37 cellular contexts compared by ENCODE assay signal in genomic region chr12:122665759-122666158, GRCh38. TPM values are rescaled to one million over a fixed set of nuclear protein-coding genes. Genes with fewer than 3 reads are reported as not detected.
A peak's percentile ranks its signal among the peaks of the same experiment; 100 is the strongest.
DNase-seq lines count a peak whose midpoint lies in the region; ATAC-seq, FAIRE-seq and TF ChIP-seq lines count a peak whose summit lies in the region.
"Had no signal": no experiment of that assay in that cellular context is flagged by ENCODE, and none has a peak within 500 bp of the region (broad histone marks: within the 10 kb centered on the region; RNA-seq: fewer than 3 reads in every experiment).

No MANE protein-coding gene starts in this region.

- no peaks in the 10 kb centered on the region for H3K4me1 ChIP-seq in HEK293 (ENCODE audit: control insufficient read depth, insufficient read depth, low read length)
- no peaks in the 10 kb centered on the region; a peak in 1 of 5 replicates for H3K4me1 ChIP-seq in K562 (replicated peaks in 1 of 2; ENCODE audit: control insufficient read depth in 2 of 2, insufficient read depth in 2 of 2, low read length in 2 of 2)
- H3K4me1 ChIP-seq: BE2C; BLaER1; BLaER1 treated with 17β-estradiol and CSF1 and Interleukin-3, amounts not matched to agents 10 nM and 100 nM; Caco-2 had no signal

- TF ChIP-seq EP300 in K562 (IDR thresholded peaks at IDR 0.05; ENCODE audit: low read length), result no peak

- no peaks in the 10 kb centered on the region for H3K9me3 ChIP-seq in HEK293 (ENCODE audit: control insufficient read depth, insufficient read depth, low read depth, low read length)
- H3K9me3 ChIP-seq in K562 (replicated peaks; ENCODE audit: control insufficient read depth, insufficient read depth, low read depth, low read length), result no peaks in the 10 kb centered on the region
- H3K9me3 ChIP-seq: A549; BE2C; BLaER1; BLaER1 treated with 17β-estradiol and CSF1 and Interleukin-3, amounts not matched to agents 10 nM and 100 nM; Caco-2 had no signal

- 36% methylated on average over 4 of the region's 5 CpGs for WGBS in K562 (ENCODE audit: insufficient coverage, low coverage, missing lambda C conversion rate)

- no TSS peak for BruUV-seq in K562 (replicated peaks; lab: Mats Ljungman, UMichigan)

- H3K27me3 ChIP-seq in K562 (ENCODE audit: control insufficient read depth in 2 of 2, insufficient read depth in 2 of 2, low read length in 2 of 2), result peaks cover 0 to 7% of the 10 kb centered on the region in 2 experiments; a peak in 1 of 5 replicates
- H3K27me3 ChIP-seq: BE2C; BLaER1; BLaER1 treated with 17β-estradiol and CSF1 and Interleukin-3, amounts not matched to agents 10 nM and 100 nM had no signal

- ATAC-seq in K562, result no peak
- ATAC-seq: A549; CD8-positive, alpha-beta T cell had no signal

- no peaks in the 10 kb centered on the region for H4K20me1 ChIP-seq in K562 (replicated peaks; ENCODE audit: control insufficient read depth, insufficient read depth, low read length)
- H4K20me1 ChIP-seq: BLaER1; BLaER1 treated with 17β-estradiol and CSF1 and Interleukin-3, amounts not matched to agents 10 nM and 100 nM had no signal

- H3K4me3 ChIP-seq in HEK293 (ENCODE audit: low read depth, low read length) (no peak overlapping the region), K562 (no peak overlapping the region)
- H3K4me3 ChIP-seq: A549; BLaER1; BLaER1 treated with 17β-estradiol and CSF1 and Interleukin-3, amounts not matched to agents 10 nM and 100 nM had no signal

- no peak for TF ChIP-seq RAD21 in K562 (CRISPR knock-in tag; conservative IDR thresholded peaks at IDR 0.05 in 1 of 2, IDR thresholded peaks at IDR 0.05 in 1 of 2)

- H3K36me3 ChIP-seq in HEK293 (ENCODE audit: control insufficient read depth in 2 of 2, insufficient read depth in 1 of 2, low read length in 2 of 2), result no peaks in the 10 kb centered on the region
- H3K36me3 ChIP-seq in K562 (ENCODE audit: control insufficient read depth, insufficient read depth, low read length), result no peaks in the 10 kb centered on the region
- H3K36me3 ChIP-seq: BE2C; BLaER1; BLaER1 treated with 17β-estradiol and CSF1 and Interleukin-3, amounts not matched to agents 10 nM and 100 nM had no signal

- DNase-seq in K562 (ENCODE audit: extremely low read depth in 1 of 4, low spot score in 3 of 4), result no peak
- DNase-seq in NCI-H748 (lab: John Stamatoyannopoulos, UW; ENCODE audit: unreplicated experiment), result no peak
- no peak for DNase-seq in NCI-H446 (lab: John Stamatoyannopoulos, UW)
- DNase-seq: 8988T; ACHN; AML-193; BE2C; C1 segment of cervical spinal cord; Caco-2; Calu3; CD4-positive, alpha-beta memory T cell; CD4-positive, alpha-beta T cell; CD4-positive, CD25-positive, alpha-beta regulatory T cell; CD8-positive, alpha-beta memory T cell; CD8-positive, alpha-beta T cell; COR-L47; DMS 273 treated with DMSO at 0.1 percent for 48 hours; DMS153; DMS53; DMS79; DMS79 treated with DMSO at 0.1 percent for 48 hours; DND-41; EL had no signal

- H3K9ac ChIP-seq in K562 (ENCODE audit: insufficient read depth in 1 of 2, low read depth in 2 of 2, low read length in 2 of 2), result no peak overlapping the region
- H3K9ac ChIP-seq: BLaER1; BLaER1 treated with 17β-estradiol and CSF1 and Interleukin-3, amounts not matched to agents 10 nM and 100 nM had no signal

- in situ Hi-C loops in K562 (cut with MboI), result no loop called here

- no peak for FAIRE-seq in K562 (lab: Jason Lieb, UNC)
- FAIRE-seq: A204.1, A549, D721Med had no signal

- H3K4me2 ChIP-seq in K562 (ENCODE audit: insufficient read depth, low read length), result no peak overlapping the region
- H3K4me2 ChIP-seq: A549; BLaER1; BLaER1 treated with 17β-estradiol and CSF1 and Interleukin-3, amounts not matched to agents 10 nM and 100 nM had no signal

- no peaks in the 10 kb centered on the region for H3K9me1 ChIP-seq in K562 (ENCODE audit: control insufficient read depth, insufficient read depth, low read length)

- intact Hi-C loops in K562 (cut with micrococcal nuclease), result no loop called here

- H2AFZ ChIP-seq in K562 (ENCODE audit: low read depth, low read length), result no peak overlapping the region

- POLR2A ChIA-PET in HEK293 (lab: Yijun Ruan, JAX) (no interaction called here), K562 (lab: Yijun Ruan, JAX) (interaction anchor here (0.6 to 0.7 kb wide), 4 partner anchors 8 to 716 kb away, joined by 3 read pairs; no protein-coding TSS in a partner anchor)

- H3K79me2 ChIP-seq in K562 (ENCODE audit: control insufficient read depth, insufficient read depth, low read length), result no peaks in the 10 kb centered on the region

- no peak for TF ChIP-seq POLR2A in K562 (conservative IDR thresholded peaks at IDR 0.05)

- CTCF ChIA-PET in HEK293 (lab: Yijun Ruan, JAX), result interaction anchor here (0.7 kb wide), 1 partner anchor 1660 kb away, joined by 4 read pairs; no protein-coding TSS in a partner anchor
- CTCF ChIA-PET in K562 (lab: Yijun Ruan, JAX; ENCODE audit: low intra/inter-chr PET ratio), result no interaction called here

- H3K27ac ChIP-seq in HEK293 (ENCODE audit: extremely low read depth, low read depth, low read length) (no peak overlapping the region), K562 (ENCODE audit: extremely low read depth, low read depth, low read length) (no peak overlapping the region)
- H3K27ac ChIP-seq: 22Rv1; A549; BLaER1; BLaER1 treated with 17β-estradiol and CSF1 and Interleukin-3, amounts not matched to agents 10 nM and 100 nM; C4-2B had no signal

- TF ChIP-seq CTCF in HEK293 (tag by site-specific recombination; IDR thresholded peaks at IDR 0.05) (no peak), K562 (IDR thresholded peaks at IDR 0.05 in 2 of 3, conservative IDR thresholded peaks at IDR 0.05 in 1 of 3; ENCODE audit: insufficient read depth in 2 of 3, low read depth in 1 of 3, low read length in 3 of 3) (no peak)

TF ChIP-seq in HEK293, 187 proteins besides CTCF, POLR2A, EP300 and RAD21:
- TF ChIP-seq ZBTB17 (tag by site-specific recombination; IDR thresholded peaks at IDR 0.05) (peak; percentile 59), SCRT2 (tag by site-specific recombination; IDR thresholded peaks at IDR 0.05) (no peak), ZNF146 (tag by site-specific recombination; IDR thresholded peaks at IDR 0.05) (peak; percentile 93)

TF ChIP-seq in K562, 482 proteins besides CTCF, POLR2A, EP300 and RAD21 (continues in another document):
- TF ChIP-seq ZNF584 (CRISPR knock-in tag; IDR thresholded peaks at IDR 0.05; ENCODE audit: low read depth) (no peak), ZNF79 (CRISPR knock-in tag; IDR thresholded peaks at IDR 0.05; ENCODE audit: low read depth) (no peak), ZNF121 (CRISPR knock-in tag; conservative IDR thresholded peaks at IDR 0.05) (peak; percentile 12; the same call in 1 of the 2 replicates), HNRNPL (IDR thresholded peaks at IDR 0.05; ENCODE audit: low read depth, low read length) (no peak), MED1 (CRISPR knock-in tag; IDR thresholded peaks at IDR 0.05; ENCODE audit: borderline replicate concordance) (no peak), ZNF146 (CRISPR knock-in tag; IDR thresholded peaks at IDR 0.05; ENCODE audit: unreplicated experiment) (peak; percentile 95), MAFF (IDR thresholded peaks at IDR 0.05; ENCODE audit: low read length) (no peak), HSF4 (CRISPR knock-in tag; IDR thresholded peaks at IDR 0.05; ENCODE audit: borderline replicate concordance) (no peak)

RNA-seq across cellular contexts. Expression of gene HCAR2, which starts 37.4 kb away (rescaled TPM):
- not detected in 2 replicates for total RNA-seq in K562 (2011; cell fraction: chromatin; rRNA removed; ENCODE audit: low replicate concordance)
- total RNA-seq in K562 (2011; cell fraction: nucleolus; rRNA removed), result not detected in 2 replicates
- total RNA-seq in K562 (2011; cell fraction: nucleoplasm; rRNA removed), result not detected in 2 replicates
- total RNA-seq in K562 (2014; rRNA removed), result not detected in 2 replicates
- total RNA-seq in K562 (2014; rRNA removed; fragmentation: Illumina TruSeq; extraction: Trizol), result not detected in 2 replicates
- total RNA-seq in K562 (2015; rRNA removed; fragmentation: Illumina TruSeq; extraction: Trizol), result not detected in 2 replicates
- total RNA-seq in K562 (2021), result not detected in 2 replicates
- not detected in 2 replicates for polyA plus RNA-seq in K562 (2011; rRNA removed)
- not detected in 2 replicates for polyA plus RNA-seq in K562 (2011; cell fraction: cytosol; rRNA removed)
- not detected in 2 replicates for polyA plus RNA-seq in K562 (2011; cell fraction: nucleus; rRNA removed)
- polyA plus RNA-seq in K562 (2012), result not detected in 2 replicates
- polyA plus RNA-seq in K562 (2014; fragmentation: Illumina TruSeq; extraction: Trizol), result not detected in 2 replicates
- polyA plus RNA-seq in K562 (2014; fragmentation: Nextera tagmentation; extraction: Ambion mirVana), result not detected
- not detected in 2 replicates for polyA plus RNA-seq in K562 (2014; rRNA removed)
- polyA minus RNA-seq in K562 (2011; rRNA and poly(A)+ RNA removed), result not detected in 2 replicates
- not detected in 2 replicates for polyA minus RNA-seq in K562 (2011; cell fraction: cytosol; rRNA and poly(A)+ RNA removed)
- not detected in 2 replicates for polyA minus RNA-seq in K562 (2011; cell fraction: nucleus; rRNA and poly(A)+ RNA removed)
- total RNA-seq: A172; B cell; Calu3; CD4-positive, alpha-beta memory T cell; CD4-positive, CD25-positive, alpha-beta regulatory T cell; CD8-positive, alpha-beta memory T cell; CD8-positive, alpha-beta T cell; Daoy had no signal
- polyA plus RNA-seq: AG04450; BJ; CD4-positive, alpha-beta memory T cell; CD4-positive, CD25-positive, alpha-beta regulatory T cell; CD8-positive, alpha-beta memory T cell had no signal

RNA-seq across cellular contexts. Expression of gene HCAR3, which starts 50.9 kb away (rescaled TPM):
- total RNA-seq in K562 (2011; cell fraction: chromatin; rRNA removed; ENCODE audit: low replicate concordance), result not detected in 2 replicates
- total RNA-seq in K562 (2011; cell fraction: nucleolus; rRNA removed), result not detected in 2 replicates
- not detected in 2 replicates for total RNA-seq in K562 (2011; cell fraction: nucleoplasm; rRNA removed)
- total RNA-seq in K562 (2014; rRNA removed), result not detected in 2 replicates
- total RNA-seq in K562 (2014; rRNA removed; fragmentation: Illumina TruSeq; extraction: Trizol), result not detected in 2 replicates
- not detected in 2 replicates for total RNA-seq in K562 (2015; rRNA removed; fragmentation: Illumina TruSeq; extraction: Trizol)
- not detected in 2 replicates for total RNA-seq in K562 (2021)
- polyA plus RNA-seq in K562 (2011; rRNA removed), result not detected in 2 replicates
- polyA plus RNA-seq in K562 (2011; cell fraction: cytosol; rRNA removed), result not detected in 2 replicates
- not detected in 2 replicates for polyA plus RNA-seq in K562 (2011; cell fraction: nucleus; rRNA removed)
- polyA plus RNA-seq in K562 (2012), result not detected in 2 replicates
- not detected in 2 replicates for polyA plus RNA-seq in K562 (2014; fragmentation: Illumina TruSeq; extraction: Trizol)
- not detected for polyA plus RNA-seq in K562 (2014; fragmentation: Nextera tagmentation; extraction: Ambion mirVana)
- not detected in 2 replicates for polyA plus RNA-seq in K562 (2014; rRNA removed)
- not detected in 2 replicates for polyA minus RNA-seq in K562 (2011; rRNA and poly(A)+ RNA removed)
- not detected in 2 replicates for polyA minus RNA-seq in K562 (2011; cell fraction: cytosol; rRNA and poly(A)+ RNA removed)
- polyA minus RNA-seq in K562 (2011; cell fraction: nucleus; rRNA and poly(A)+ RNA removed), result not detected in 2 replicates
- total RNA-seq: A172; A673; CD4-positive, alpha-beta memory T cell; CD4-positive, CD25-positive, alpha-beta regulatory T cell; CD8-positive, alpha-beta memory T cell; CD8-positive, alpha-beta T cell; Daoy had no signal
- polyA plus RNA-seq: A549; AG04450; BJ; CD4-positive, alpha-beta memory T cell; CD4-positive, CD25-positive, alpha-beta regulatory T cell; CD8-positive, alpha-beta memory T cell had no signal

Comparison
In these comparisons a context has a peak if more than half of its experiments do, and no peak if none do; other contexts are left out.
1. Of the 44 proteins assayed by ChIP-seq in both K562 and HEK293: peak only in K562: ZNF121; only in HEK293: ZBTB17; in both: ZNF146; in neither: 41.